1 cellular context compared by ENCODE assay signal in the genomic region with DNA sequence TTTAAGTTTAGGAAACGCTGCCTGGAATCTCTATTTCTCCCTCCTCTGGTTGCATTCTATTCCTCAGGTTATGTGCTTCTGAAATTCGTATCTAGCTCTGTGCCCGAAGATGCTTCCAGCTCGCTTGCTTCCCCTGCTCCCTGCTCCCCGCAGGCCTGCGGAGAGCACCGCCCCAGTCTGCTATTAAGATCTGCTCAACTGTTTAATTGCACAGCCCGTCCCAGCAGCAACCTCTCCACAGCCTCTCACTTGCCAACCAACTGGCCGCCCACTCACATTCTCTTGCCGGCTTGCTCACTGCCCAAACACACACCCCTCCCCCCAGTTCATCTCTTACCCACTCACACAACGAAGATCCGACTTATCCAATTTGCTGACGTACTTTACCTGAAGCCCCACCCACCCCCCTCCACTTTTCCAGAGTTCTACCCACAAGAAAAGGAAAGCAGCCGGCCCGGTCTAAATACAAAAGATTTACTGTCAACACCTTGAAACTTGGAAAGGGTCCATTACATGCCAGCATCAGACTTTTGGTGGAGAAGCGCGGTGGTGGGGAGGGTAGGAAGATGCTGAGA.
A peak's percentile ranks its signal among the peaks of the same experiment; 100 is the strongest.
TF ChIP-seq lines count a peak whose summit lies in the region.

No MANE protein-coding gene starts in this region.

TF ChIP-seq in HEK293, 187 proteins besides CTCF, POLR2A, EP300 and RAD21 (continued from another document and continues in another):
- TF ChIP-seq ZFHX2 (tag by site-specific recombination; conservative IDR thresholded peaks at IDR 0.05), result peak; percentile 98
- no peak for TF ChIP-seq ZNF660 (tag by site-specific recombination; IDR thresholded peaks at IDR 0.05)
- TF ChIP-seq PRDM10 (tag by site-specific recombination; IDR thresholded peaks at IDR 0.05), result peak; percentile 93
- peak; percentile 89 for TF ChIP-seq PATZ1 (tag by site-specific recombination; IDR thresholded peaks at IDR 0.05)
- TF ChIP-seq, protein P1, sequence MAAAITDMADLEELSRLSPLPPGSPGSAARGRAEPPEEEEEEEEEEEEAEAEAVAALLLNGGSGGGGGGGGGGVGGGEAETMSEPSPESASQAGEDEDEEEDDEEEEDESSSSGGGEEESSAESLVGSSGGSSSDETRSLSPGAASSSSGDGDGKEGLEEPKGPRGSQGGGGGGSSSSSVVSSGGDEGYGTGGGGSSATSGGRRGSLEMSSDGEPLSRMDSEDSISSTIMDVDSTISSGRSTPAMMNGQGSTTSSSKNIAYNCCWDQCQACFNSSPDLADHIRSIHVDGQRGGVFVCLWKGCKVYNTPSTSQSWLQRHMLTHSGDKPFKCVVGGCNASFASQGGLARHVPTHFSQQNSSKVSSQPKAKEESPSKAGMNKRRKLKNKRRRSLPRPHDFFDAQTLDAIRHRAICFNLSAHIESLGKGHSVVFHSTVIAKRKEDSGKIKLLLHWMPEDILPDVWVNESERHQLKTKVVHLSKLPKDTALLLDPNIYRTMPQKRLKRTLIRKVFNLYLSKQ (tag by site-specific recombination; IDR thresholded peaks at IDR 0.05; ENCODE audit: borderline replicate concordance), result no peak
- no peak for TF ChIP-seq ZFP41 (tag by site-specific recombination; IDR thresholded peaks at IDR 0.05; ENCODE audit: borderline replicate concordance)
- no peak for TF ChIP-seq ZNF335 (tag by site-specific recombination; conservative IDR thresholded peaks at IDR 0.05)
- no peak for TF ChIP-seq ZNF610 (tag by site-specific recombination; IDR thresholded peaks at IDR 0.05; ENCODE audit: borderline replicate concordance)
- no peak for TF ChIP-seq ZNF701 (tag by site-specific recombination; IDR thresholded peaks at IDR 0.05)
- peak; percentile 77 for TF ChIP-seq SP3 (tag by site-specific recombination; IDR thresholded peaks at IDR 0.05)
- no peak for TF ChIP-seq ZSCAN23 (tag by site-specific recombination; IDR thresholded peaks at IDR 0.05)
- TF ChIP-seq ZNF146 (tag by site-specific recombination; IDR thresholded peaks at IDR 0.05), result no peak
- no peak for TF ChIP-seq HOXC10 (CRISPR knock-in tag; IDR thresholded peaks at IDR 0.05)
- no peak for TF ChIP-seq REPIN1 (tag by site-specific recombination; IDR thresholded peaks at IDR 0.05; ENCODE audit: low read depth)
- TF ChIP-seq ZNF677 (tag by site-specific recombination; IDR thresholded peaks at IDR 0.05), result no peak
- no peak for TF ChIP-seq ZFP3 (tag by site-specific recombination; IDR thresholded peaks at IDR 0.05; ENCODE audit: low read depth)
- TF ChIP-seq IKZF3 (tag by site-specific recombination; IDR thresholded peaks at IDR 0.05), result no peak
- no peak for TF ChIP-seq YY2 (tag by site-specific recombination; IDR thresholded peaks at IDR 0.05)
- TF ChIP-seq, protein P2, sequence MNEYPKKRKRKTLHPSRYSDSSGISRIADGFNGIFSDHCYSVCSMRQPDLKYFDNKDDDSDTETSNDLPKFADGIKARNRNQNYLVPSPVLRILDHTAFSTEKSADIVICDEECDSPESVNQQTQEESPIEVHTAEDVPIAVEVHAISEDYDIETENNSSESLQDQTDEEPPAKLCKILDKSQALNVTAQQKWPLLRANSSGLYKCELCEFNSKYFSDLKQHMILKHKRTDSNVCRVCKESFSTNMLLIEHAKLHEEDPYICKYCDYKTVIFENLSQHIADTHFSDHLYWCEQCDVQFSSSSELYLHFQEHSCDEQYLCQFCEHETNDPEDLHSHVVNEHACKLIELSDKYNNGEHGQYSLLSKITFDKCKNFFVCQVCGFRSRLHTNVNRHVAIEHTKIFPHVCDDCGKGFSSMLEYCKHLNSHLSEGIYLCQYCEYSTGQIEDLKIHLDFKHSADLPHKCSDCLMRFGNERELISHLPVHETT (tag by site-specific recombination; IDR thresholded peaks at IDR 0.05), result peak; percentile 57; the same call in 1 of the 2 replicates
- TF ChIP-seq ZNF148 (tag by site-specific recombination; IDR thresholded peaks at IDR 0.05; ENCODE audit: borderline replicate concordance), result no peak
- no peak for TF ChIP-seq TRIM28 (IDR thresholded peaks at IDR 0.05; ENCODE audit: borderline replicate concordance, low read length)
- TF ChIP-seq ZNF830 (tag by site-specific recombination; IDR thresholded peaks at IDR 0.05; ENCODE audit: low read depth), result no peak
- TF ChIP-seq KLF16 (tag by site-specific recombination; IDR thresholded peaks at IDR 0.05), result no peak
- peak; percentile 51; the same call in 1 of the 2 replicates for TF ChIP-seq ZNF76 (tag by site-specific recombination; IDR thresholded peaks at IDR 0.05; ENCODE audit: borderline replicate concordance, low read depth)
- TF ChIP-seq ZNF362 (tag by site-specific recombination; IDR thresholded peaks at IDR 0.05), result no peak
- TF ChIP-seq, protein P3, sequence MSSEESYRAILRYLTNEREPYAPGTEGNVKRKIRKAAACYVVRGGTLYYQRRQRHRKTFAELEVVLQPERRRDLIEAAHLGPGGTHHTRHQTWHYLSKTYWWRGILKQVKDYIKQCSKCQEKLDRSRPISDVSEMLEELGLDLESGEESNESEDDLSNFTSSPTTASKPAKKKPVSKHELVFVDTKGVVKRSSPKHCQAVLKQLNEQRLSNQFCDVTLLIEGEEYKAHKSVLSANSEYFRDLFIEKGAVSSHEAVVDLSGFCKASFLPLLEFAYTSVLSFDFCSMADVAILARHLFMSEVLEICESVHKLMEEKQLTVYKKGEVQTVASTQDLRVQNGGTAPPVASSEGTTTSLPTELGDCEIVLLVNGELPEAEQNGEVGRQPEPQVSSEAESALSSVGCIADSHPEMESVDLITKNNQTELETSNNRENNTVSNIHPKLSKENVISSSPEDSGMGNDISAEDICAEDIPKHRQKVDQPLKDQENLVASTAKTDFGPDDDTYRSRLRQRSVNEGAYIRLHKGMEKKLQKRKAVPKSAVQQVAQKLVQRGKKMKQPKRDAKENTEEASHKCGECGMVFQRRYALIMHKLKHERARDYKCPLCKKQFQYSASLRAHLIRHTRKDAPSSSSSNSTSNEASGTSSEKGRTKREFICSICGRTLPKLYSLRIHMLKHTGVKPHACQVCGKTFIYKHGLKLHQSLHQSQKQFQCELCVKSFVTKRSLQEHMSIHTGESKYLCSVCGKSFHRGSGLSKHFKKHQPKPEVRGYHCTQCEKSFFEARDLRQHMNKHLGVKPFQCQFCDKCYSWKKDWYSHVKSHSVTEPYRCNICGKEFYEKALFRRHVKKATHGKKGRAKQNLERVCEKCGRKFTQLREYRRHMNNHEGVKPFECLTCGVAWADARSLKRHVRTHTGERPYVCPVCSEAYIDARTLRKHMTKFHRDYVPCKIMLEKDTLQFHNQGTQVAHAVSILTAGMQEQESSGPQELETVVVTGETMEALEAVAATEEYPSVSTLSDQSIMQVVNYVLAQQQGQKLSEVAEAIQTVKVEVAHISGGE (tag by site-specific recombination; conservative IDR thresholded peaks at IDR 0.05; ENCODE audit: low read depth), result no peak
- TF ChIP-seq ZNF777 (tag by site-specific recombination; IDR thresholded peaks at IDR 0.05; ENCODE audit: borderline replicate concordance), result no peak
- TF ChIP-seq KLF9 (tag by site-specific recombination; IDR thresholded peaks at IDR 0.05; ENCODE audit: low read depth), result peak; percentile 68; the same call in 1 of the 2 replicates
- TF ChIP-seq ZNF747 (tag by site-specific recombination; IDR thresholded peaks at IDR 0.05), result no peak
- TF ChIP-seq ZBTB21 (tag by site-specific recombination; IDR thresholded peaks at IDR 0.05), result peak; percentile 77
- no peak for TF ChIP-seq ZNF530 (tag by site-specific recombination; IDR thresholded peaks at IDR 0.05; ENCODE audit: low read depth)
- no peak for TF ChIP-seq ZBTB7A (tag by site-specific recombination; IDR thresholded peaks at IDR 0.05; ENCODE audit: low read depth)
- TF ChIP-seq, protein P4, sequence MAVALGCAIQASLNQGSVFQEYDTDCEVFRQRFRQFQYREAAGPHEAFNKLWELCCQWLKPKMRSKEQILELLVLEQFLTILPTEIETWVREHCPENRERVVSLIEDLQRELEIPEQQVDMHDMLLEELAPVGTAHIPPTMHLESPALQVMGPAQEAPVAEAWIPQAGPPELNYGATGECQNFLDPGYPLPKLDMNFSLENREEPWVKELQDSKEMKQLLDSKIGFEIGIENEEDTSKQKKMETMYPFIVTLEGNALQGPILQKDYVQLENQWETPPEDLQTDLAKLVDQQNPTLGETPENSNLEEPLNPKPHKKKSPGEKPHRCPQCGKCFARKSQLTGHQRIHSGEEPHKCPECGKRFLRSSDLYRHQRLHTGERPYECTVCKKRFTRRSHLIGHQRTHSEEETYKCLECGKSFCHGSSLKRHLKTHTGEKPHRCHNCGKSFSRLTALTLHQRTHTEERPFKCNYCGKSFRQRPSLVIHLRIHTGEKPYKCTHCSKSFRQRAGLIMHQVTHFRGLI (tag by site-specific recombination; IDR thresholded peaks at IDR 0.05), result peak; percentile 79; the same call in 1 of the 2 replicates
- TF ChIP-seq ZNF2 (tag by site-specific recombination; IDR thresholded peaks at IDR 0.05), result peak; percentile 19; the same call in 1 of the 2 replicates
- TF ChIP-seq ZBTB17 (tag by site-specific recombination; IDR thresholded peaks at IDR 0.05), result peak; percentile 94
- no peak for TF ChIP-seq SETDB1 (IDR thresholded peaks at IDR 0.05; ENCODE audit: insufficient read length, low read length)
- peak; percentile 73; the same call in 1 of the 2 replicates for TF ChIP-seq HIC1 (tag by site-specific recombination; IDR thresholded peaks at IDR 0.05)
